21 cellular contexts compared by ENCODE assay signal in genomic region chr6:148544421-148544820, GRCh38.
"Had no signal": no experiment of that assay in that cellular context is flagged by ENCODE, and none has a peak within 500 bp of the region (broad histone marks: within the 10 kb centered on the region; RNA-seq: fewer than 3 reads in every experiment).

No MANE protein-coding gene starts in this region.

- ATAC-seq: effector memory CD8-positive, alpha-beta T cell; gastrocnemius medialis; left lung; left ventricle myocardium superior; lower lobe of right lung had no signal

- DNase-seq: caudate nucleus; cerebellar nuclear complex; colonic mucosa; cortex of kidney; effector CD8-positive, alpha-beta T cell; effector memory CD8-positive, alpha-beta T cell; esophagus squamous epithelium; foreskin fibroblast; foreskin melanocyte; gastrocnemius medialis; glutamatergic neuron; heart right ventricle; hippocampal formation; left cardiac atrium; left ventricle myocardium superior; lower lobe of right lung; mesendoderm; midbrain had no signal

- H3K9me3 ChIP-seq: colonic mucosa, esophagus squamous epithelium, gastrocnemius medialis, heart right ventricle, left lung, lower lobe of right lung had no signal

- H3K27ac ChIP-seq: colonic mucosa, esophagus squamous epithelium, gastrocnemius medialis, heart right ventricle, left lung, lower lobe of right lung had no signal

- H3K4me1 Mint-ChIP-seq: central memory CD8-positive, alpha-beta T cell had no signal

- H3K36me3 ChIP-seq: colonic mucosa had no signal

- H3K4me1 ChIP-seq: colonic mucosa, gastrocnemius medialis, left lung, lower lobe of right lung had no signal

- H3K9me3 Mint-ChIP-seq: central memory CD8-positive, alpha-beta T cell; dendritic cell treated with granulocyte-macrophage colony-stimulating factor and Interleukin-4, amounts not matched to agents 40 ng/mL and 50 ng/mL, for 4 days; effector memory CD8-positive, alpha-beta T cell had no signal

- H3K4me3 Mint-ChIP-seq: central memory CD8-positive, alpha-beta T cell; dendritic cell treated with granulocyte-macrophage colony-stimulating factor and Interleukin-4, amounts not matched to agents 40 ng/mL and 50 ng/mL, for 4 days; effector memory CD8-positive, alpha-beta T cell had no signal

- H3K4me3 ChIP-seq: colonic mucosa, esophagus squamous epithelium, gastrocnemius medialis, heart right ventricle, left lung, lower lobe of right lung had no signal

- H3K27me3 ChIP-seq: colonic mucosa, esophagus squamous epithelium, gastrocnemius medialis, heart right ventricle, left lung had no signal

- H3K27ac Mint-ChIP-seq: dendritic cell treated with granulocyte-macrophage colony-stimulating factor and Interleukin-4, amounts not matched to agents 40 ng/mL and 50 ng/mL, for 4 days; effector memory CD8-positive, alpha-beta T cell had no signal
